ENCODE assay signal across 28 cellular contexts in the genomic region with DNA sequence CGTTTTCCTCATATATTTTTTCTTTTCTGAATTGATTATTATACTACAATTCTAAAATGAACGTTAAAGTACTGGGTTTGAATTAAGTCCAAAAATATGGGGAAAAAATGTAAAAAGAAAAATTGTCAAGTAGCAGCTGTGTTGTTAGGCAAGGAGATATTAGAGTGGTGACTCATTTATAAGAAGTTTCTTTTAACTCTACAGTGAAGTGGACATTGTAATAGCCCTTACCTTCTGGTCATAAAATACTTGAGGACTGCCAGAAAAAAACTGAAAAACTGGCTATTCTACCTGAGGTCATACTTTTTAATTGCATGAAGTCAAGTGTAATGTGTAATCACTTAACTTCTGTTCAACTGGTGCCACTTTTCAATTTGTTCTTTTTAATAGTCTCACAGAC.
"Had no signal": no experiment of that assay in that cellular context is flagged by ENCODE, and none has a peak within 500 bp of the region (broad histone marks: within the 10 kb centered on the region; RNA-seq: fewer than 3 reads in every experiment).

No MANE protein-coding gene starts in this region.

- FAIRE-seq: colon, islet of Langerhans had no signal

- H3K4me1 ChIP-seq: foreskin keratinocyte, gastroesophageal sphincter, heart right ventricle, lower lobe of right lung, prostate gland, sigmoid colon, spleen, tibial nerve, upper lobe of left lung, uterus had no signal

- H3K27me3 ChIP-seq: dorsolateral prefrontal cortex, foreskin keratinocyte, gastroesophageal sphincter, heart right ventricle, sigmoid colon, spleen, tibial nerve, upper lobe of left lung, uterus had no signal

- ATAC-seq: esophagus mucosa; foreskin keratinocyte; gastroesophageal sphincter; heart right ventricle; left ventricle myocardium superior; naive thymus-derived CD8-positive, alpha-beta T cell; right cardiac atrium; stimulated activated memory B cell treated with anti-CD40 and anti-IgM and Interleukin-4, amounts not matched to agents 10 μg/mL and 1 μg/mL and 100 μg/mL, for 72 hours had no signal

- H3K9me3 ChIP-seq: gastroesophageal sphincter, heart right ventricle, lower lobe of right lung, prostate gland, sigmoid colon, spleen, thoracic aorta, tibial nerve, upper lobe of left lung, uterus had no signal

- H3K36me3 ChIP-seq: gastroesophageal sphincter, heart right ventricle, lower lobe of right lung, prostate gland, sigmoid colon, spleen, thoracic aorta, tibial nerve, upper lobe of left lung, uterus had no signal

- DNase-seq: dorsolateral prefrontal cortex; effector CD4-positive, alpha-beta T cell; foreskin keratinocyte; glutamatergic neuron; heart right ventricle; hippocampal formation; kidney glomerular epithelial cell; left ventricle myocardium superior; lower lobe of right lung; naive thymus-derived CD8-positive, alpha-beta T cell; nephron progenitor cell; nucleus accumbens; right cardiac atrium; sigmoid colon; spleen; stimulated activated CD4-positive, alpha-beta T cell treated with anti-CD3 and anti-CD28 coated beads, Interleukin-4, amount 100 ng/mL, for 4 hours; upper lobe of left lung; uterus had no signal

- H3K27ac ChIP-seq: dorsolateral prefrontal cortex, epithelial cell of prostate, foreskin keratinocyte, gastroesophageal sphincter, heart right ventricle, lower lobe of right lung, prostate gland, sigmoid colon, skin epidermis, spleen, thoracic aorta, tibial nerve, upper lobe of left lung, uterus had no signal

- H3K4me3 ChIP-seq: dorsolateral prefrontal cortex, gastroesophageal sphincter, heart right ventricle, lower lobe of right lung, prostate gland, sigmoid colon, skin epidermis, spleen, thoracic aorta, tibial nerve, upper lobe of left lung, uterus had no signal
